Comparison of ENCODE assay signal across 1 cellular context in genomic region chr15:43121863-43122262, GRCh38.
TF ChIP-seq lines count a peak whose summit lies in the region.

No MANE protein-coding gene starts in this region.

TF ChIP-seq in HCT116, 20 proteins besides CTCF, POLR2A, EP300 and RAD21 (continued from another document):
- no peak for TF ChIP-seq EZH2phosphoT487 (IDR thresholded peaks at IDR 0.05; ENCODE audit: borderline replicate concordance)
TF ChIP-seq in HCT116: peak in this region for 0.
